In genomic region chr1:221620437-221621384, GRCh38 we compare ENCODE assay signal across 9 cellular contexts.
DNase-seq lines count a peak whose midpoint lies in the region; ATAC-seq and TF ChIP-seq lines count a peak whose summit lies in the region.
"Had no signal": no experiment of that assay in that cellular context is flagged by ENCODE, and none has a peak within 500 bp of the region (broad histone marks: within the 10 kb centered on the region; RNA-seq: fewer than 3 reads in every experiment).

No MANE protein-coding gene starts in this region.

- H3K27me3 ChIP-seq in adipocyte (replicated peaks; ENCODE audit: control insufficient read depth, insufficient read depth, low read length) (no peaks in the 10 kb centered on the region), right lobe of liver (no peaks in the 10 kb centered on the region), ascending aorta (no peaks in the 10 kb centered on the region)

- H3K4me3 ChIP-seq in adipocyte (ENCODE audit: low read length) (no peak overlapping the region), right lobe of liver (peak overlapping the region in 2 of 3 donors; percentile 5 to 26), ascending aorta (no peak overlapping the region)

- H3K27ac ChIP-seq in right lobe of liver: peak overlapping the region; percentile 48 to 95 (median 87)
- no peak overlapping the region for H3K27ac ChIP-seq in ascending aorta

- DNase-seq in ELR (ENCODE audit: low read depth) (peak; percentile 5), NCI-H1694 (lab: John Stamatoyannopoulos, UW) (peak; percentile 25), adipocyte (ENCODE audit: low read depth) (peak; percentile 49), right lobe of liver (peak in 2 of 3 donors; percentile 57 to 76), SW 1271 (lab: John Stamatoyannopoulos, UW) (no peak), ascending aorta (ENCODE audit: low spot score in 2 of 2) (no peak), GM03348 (ENCODE audit: low spot score) (no peak)
- DNase-seq: NK-92 treated with Interleukin-12 subunit alpha and Interleukin-12 subunit beta, amount 100 ng/mL, for 24 hours; T-helper 17 cell had no signal

- H3K4me1 ChIP-seq in adipocyte (ENCODE audit: control insufficient read depth, insufficient read depth, low read length): peaks cover 15% of the 10 kb centered on the region
- peaks cover 0 to 15% (median 2%) of the 10 kb centered on the region in 4 donors for H3K4me1 ChIP-seq in right lobe of liver
- H3K4me1 ChIP-seq in ascending aorta: no peaks in the 10 kb centered on the region

- ATAC-seq in right lobe of liver: peak; percentile 76 to 92 (median 88)
- ATAC-seq: T-helper 17 cell had no signal

- no peak for TF ChIP-seq CTCF in right lobe of liver (IDR thresholded peaks at IDR 0.05)
- TF ChIP-seq CTCF in ascending aorta (IDR thresholded peaks at IDR 0.05): no peak

- peak; percentile 28 for TF ChIP-seq POLR2A in right lobe of liver (IDR thresholded peaks at IDR 0.05)

- WGBS in right lobe of liver (ENCODE audit: insufficient coverage, low coverage, low lambda C conversion rate, missing lambda C conversion rate): 27% methylated on average over 5 of the region's 5 CpGs

- intact Hi-C loops in right lobe of liver (cut with DNase I): no loop called here
- intact Hi-C loops in ascending aorta (cut with DNase I): no loop called here

- no peak overlapping the region for H3K9ac ChIP-seq in adipocyte (ENCODE audit: low read length)

- H3K9me3 ChIP-seq in adipocyte (ENCODE audit: control insufficient read depth, low read length) (no peaks in the 10 kb centered on the region), right lobe of liver (no peaks in the 10 kb centered on the region), ascending aorta (no peaks in the 10 kb centered on the region)

- H3K36me3 ChIP-seq in adipocyte (ENCODE audit: control insufficient read depth, insufficient read depth, low read length, severe bottlenecking) (no peaks in the 10 kb centered on the region), right lobe of liver (no peaks in the 10 kb centered on the region), ascending aorta (no peaks in the 10 kb centered on the region)

Comparison
In these comparisons a context has a peak if more than half of its experiments do, and no peak if none do; other contexts are left out.
1. DNase-seq: peak in ELR (single experiment), NCI-H1694 (single experiment), adipocyte (single experiment) and right lobe of liver (2 of 3); none in SW 1271 (0 of 2), ascending aorta (0 of 2) and GM03348 (single experiment).
2. H3K4me3 ChIP-seq: peak in right lobe of liver (2 of 3); none in adipocyte (single experiment) and ascending aorta (0 of 2).
3. H3K27ac ChIP-seq: peak in right lobe of liver (3 of 3); none in ascending aorta (0 of 2).